In the genomic region with DNA sequence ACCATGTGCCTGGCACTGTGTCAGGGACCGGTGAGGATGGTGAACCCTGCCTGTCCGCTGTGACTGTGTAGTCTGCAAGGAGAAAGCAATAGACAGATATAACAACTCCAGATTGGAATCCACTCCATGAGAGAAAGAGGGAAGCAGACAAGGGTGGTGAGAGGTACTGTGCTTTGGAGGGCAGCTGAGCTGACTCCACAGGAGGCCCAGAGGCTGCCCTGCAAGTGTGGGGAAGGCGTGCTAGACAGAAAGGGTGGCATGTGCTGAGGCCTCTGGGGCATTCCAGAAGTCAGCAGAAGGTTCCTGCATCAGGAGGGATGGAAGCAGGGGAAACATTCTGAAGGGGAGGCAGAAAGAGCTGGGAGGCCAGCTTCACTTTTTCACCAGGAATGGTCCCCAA, we compare ENCODE assay signal across 14 cellular contexts.
"Had no signal": no experiment of that assay in that cellular context is flagged by ENCODE, and none has a peak within 500 bp of the region (broad histone marks: within the 10 kb centered on the region; RNA-seq: fewer than 3 reads in every experiment).

No MANE protein-coding gene starts in this region.

- H3K27ac ChIP-seq: gastroesophageal sphincter, left lung, neutrophil, right atrium auricular region, spleen had no signal

- H3K9me3 ChIP-seq: gastroesophageal sphincter, left lung, neutrophil, right atrium auricular region, spleen had no signal

- H3K36me3 ChIP-seq: gastroesophageal sphincter, left lung, neutrophil, right atrium auricular region, spleen had no signal

- ATAC-seq: effector memory CD8-positive, alpha-beta T cell; gastroesophageal sphincter; left lung; WTC11 had no signal

- DNase-seq: activated CD4-positive, alpha-beta T cell treated with anti-CD3 and anti-CD28 coated beads for 48 hours; activated naive CD4-positive, alpha-beta T cell treated with Interleukin-2 at 50 U/mL for 16 hours; effector memory CD8-positive, alpha-beta T cell; left lung; mesendoderm; spleen; stimulated activated CD4-positive, alpha-beta T cell treated with anti-CD3 and anti-CD28 coated beads, Interleukin-1b, Interleukin-23, amount 100 ng/mL, for 48 hours; stimulated activated naive CD4-positive, alpha-beta T cell; substantia nigra; T-helper 1 cell had no signal

- H3K4me3 ChIP-seq: gastroesophageal sphincter, left lung, right atrium auricular region, spleen had no signal

- H3K4me1 ChIP-seq: gastroesophageal sphincter, left lung, right atrium auricular region, spleen had no signal

- H3K27me3 ChIP-seq: gastroesophageal sphincter, right atrium auricular region had no signal
